ENCODE assay signal across 1 cellular context in genomic region chr7:131107343-131108211, GRCh38.
TF ChIP-seq lines count a peak whose summit lies in the region.

No MANE protein-coding gene starts in this region.

TF ChIP-seq in K562, 482 proteins besides CTCF, POLR2A, EP300 and RAD21 (continued from another document and continues in another):
- peak; percentile 59; the same call in 1 of the 2 replicates for TF ChIP-seq ZBTB40 (IDR thresholded peaks at IDR 0.05)
- TF ChIP-seq ZBTB40 (CRISPR knock-in tag; IDR thresholded peaks at IDR 0.05): no peak
- no peak for TF ChIP-seq NFYB (IDR thresholded peaks at IDR 0.05; ENCODE audit: extremely low read depth, insufficient read length)
- TF ChIP-seq, protein P1, sequence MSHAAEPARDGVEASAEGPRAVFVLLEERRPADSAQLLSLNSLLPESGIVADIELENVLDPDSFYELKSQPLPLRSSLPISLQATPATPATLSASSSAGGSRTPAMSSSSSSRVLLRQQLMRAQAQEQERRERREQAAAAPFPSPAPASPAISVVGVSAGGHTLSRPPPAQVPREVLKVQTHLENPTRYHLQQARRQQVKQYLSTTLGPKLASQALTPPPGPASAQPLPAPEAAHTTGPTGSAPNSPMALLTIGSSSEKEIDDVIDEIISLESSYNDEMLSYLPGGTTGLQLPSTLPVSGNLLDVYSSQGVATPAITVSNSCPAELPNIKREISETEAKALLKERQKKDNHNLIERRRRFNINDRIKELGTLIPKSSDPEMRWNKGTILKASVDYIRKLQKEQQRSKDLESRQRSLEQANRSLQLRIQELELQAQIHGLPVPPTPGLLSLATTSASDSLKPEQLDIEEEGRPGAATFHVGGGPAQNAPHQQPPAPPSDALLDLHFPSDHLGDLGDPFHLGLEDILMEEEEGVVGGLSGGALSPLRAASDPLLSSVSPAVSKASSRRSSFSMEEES (CRISPR knock-in tag; IDR thresholded peaks at IDR 0.05): peak; percentile 97
- TF ChIP-seq ATF6 (CRISPR knock-in tag; IDR thresholded peaks at IDR 0.05): peak; percentile 91; the same call in 1 of the 2 replicates
- peak; percentile 61; the same call in 1 of the 2 replicates for TF ChIP-seq TARDBP (IDR thresholded peaks at IDR 0.05)
- no peak for TF ChIP-seq PTBP1 (IDR thresholded peaks at IDR 0.05; ENCODE audit: low read depth, low read length)
- peak; percentile 41; the same call in 1 of the 2 replicates for TF ChIP-seq GABPA (tag; conservative IDR thresholded peaks at IDR 0.05; ENCODE audit: low read depth)
- TF ChIP-seq FOXP1 (CRISPR knock-in tag; IDR thresholded peaks at IDR 0.05): peak; percentile 62; the same call in 1 of the 2 replicates
- peak; percentile 37; the same call in 1 of the 2 replicates for TF ChIP-seq FOXK1 (CRISPR knock-in tag; IDR thresholded peaks at IDR 0.05; ENCODE audit: borderline replicate concordance)
- TF ChIP-seq ZNF165 (CRISPR knock-in tag; IDR thresholded peaks at IDR 0.05; ENCODE audit: borderline replicate concordance): 0 out of 2 replicates have a peak, but pooled peaks have one; percentile 10
- TF ChIP-seq, protein P2, sequence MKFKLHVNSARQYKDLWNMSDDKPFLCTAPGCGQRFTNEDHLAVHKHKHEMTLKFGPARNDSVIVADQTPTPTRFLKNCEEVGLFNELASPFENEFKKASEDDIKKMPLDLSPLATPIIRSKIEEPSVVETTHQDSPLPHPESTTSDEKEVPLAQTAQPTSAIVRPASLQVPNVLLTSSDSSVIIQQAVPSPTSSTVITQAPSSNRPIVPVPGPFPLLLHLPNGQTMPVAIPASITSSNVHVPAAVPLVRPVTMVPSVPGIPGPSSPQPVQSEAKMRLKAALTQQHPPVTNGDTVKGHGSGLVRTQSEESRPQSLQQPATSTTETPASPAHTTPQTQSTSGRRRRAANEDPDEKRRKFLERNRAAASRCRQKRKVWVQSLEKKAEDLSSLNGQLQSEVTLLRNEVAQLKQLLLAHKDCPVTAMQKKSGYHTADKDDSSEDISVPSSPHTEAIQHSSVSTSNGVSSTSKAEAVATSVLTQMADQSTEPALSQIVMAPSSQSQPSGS (CRISPR knock-in tag; IDR thresholded peaks at IDR 0.05): no peak
- TF ChIP-seq ZNF444 (CRISPR knock-in tag; IDR thresholded peaks at IDR 0.05): no peak
- no peak for TF ChIP-seq HSF4 (CRISPR knock-in tag; IDR thresholded peaks at IDR 0.05; ENCODE audit: borderline replicate concordance)
- TF ChIP-seq, protein P3, sequence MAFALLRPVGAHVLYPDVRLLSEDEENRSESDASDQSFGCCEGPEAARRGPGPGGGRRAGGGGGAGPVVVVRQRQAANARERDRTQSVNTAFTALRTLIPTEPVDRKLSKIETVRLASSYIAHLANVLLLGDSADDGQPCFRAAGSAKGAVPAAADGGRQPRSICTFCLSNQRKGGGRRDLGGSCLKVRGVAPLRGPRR (CRISPR knock-in tag; IDR thresholded peaks at IDR 0.05): no peak
- 0 out of 4 replicates have a peak, but pooled peaks of 1 of the 2 experiments have one; percentile 46 for TF ChIP-seq TEAD1 (CRISPR knock-in tag; IDR thresholded peaks at IDR 0.05)
- no peak for TF ChIP-seq COPS2 (conservative IDR thresholded peaks at IDR 0.05)
- no peak for TF ChIP-seq DIDO1 (tag; IDR thresholded peaks at IDR 0.05; ENCODE audit: low read depth)
- TF ChIP-seq, protein P4, sequence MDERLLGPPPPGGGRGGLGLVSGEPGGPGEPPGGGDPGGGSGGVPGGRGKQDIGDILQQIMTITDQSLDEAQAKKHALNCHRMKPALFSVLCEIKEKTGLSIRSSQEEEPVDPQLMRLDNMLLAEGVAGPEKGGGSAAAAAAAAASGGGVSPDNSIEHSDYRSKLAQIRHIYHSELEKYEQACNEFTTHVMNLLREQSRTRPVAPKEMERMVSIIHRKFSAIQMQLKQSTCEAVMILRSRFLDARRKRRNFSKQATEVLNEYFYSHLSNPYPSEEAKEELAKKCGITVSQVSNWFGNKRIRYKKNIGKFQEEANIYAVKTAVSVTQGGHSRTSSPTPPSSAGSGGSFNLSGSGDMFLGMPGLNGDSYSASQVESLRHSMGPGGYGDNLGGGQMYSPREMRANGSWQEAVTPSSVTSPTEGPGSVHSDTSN (CRISPR knock-in tag; IDR thresholded peaks at IDR 0.05; ENCODE audit: low read depth): no peak
- TF ChIP-seq, protein P4 (tag; conservative IDR thresholded peaks at IDR 0.05; ENCODE audit: low read depth): no peak
- TF ChIP-seq RHOXF2B (CRISPR knock-in tag; conservative IDR thresholded peaks at IDR 0.05): no peak
- TF ChIP-seq, protein P5, sequence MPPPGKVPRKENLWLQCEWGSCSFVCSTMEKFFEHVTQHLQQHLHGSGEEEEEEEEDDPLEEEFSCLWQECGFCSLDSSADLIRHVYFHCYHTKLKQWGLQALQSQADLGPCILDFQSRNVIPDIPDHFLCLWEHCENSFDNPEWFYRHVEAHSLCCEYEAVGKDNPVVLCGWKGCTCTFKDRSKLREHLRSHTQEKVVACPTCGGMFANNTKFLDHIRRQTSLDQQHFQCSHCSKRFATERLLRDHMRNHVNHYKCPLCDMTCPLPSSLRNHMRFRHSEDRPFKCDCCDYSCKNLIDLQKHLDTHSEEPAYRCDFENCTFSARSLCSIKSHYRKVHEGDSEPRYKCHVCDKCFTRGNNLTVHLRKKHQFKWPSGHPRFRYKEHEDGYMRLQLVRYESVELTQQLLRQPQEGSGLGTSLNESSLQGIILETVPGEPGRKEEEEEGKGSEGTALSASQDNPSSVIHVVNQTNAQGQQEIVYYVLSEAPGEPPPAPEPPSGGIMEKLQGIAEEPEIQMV (tag; conservative IDR thresholded peaks at IDR 0.05; ENCODE audit: low read depth): no peak
- TF ChIP-seq, protein P6, sequence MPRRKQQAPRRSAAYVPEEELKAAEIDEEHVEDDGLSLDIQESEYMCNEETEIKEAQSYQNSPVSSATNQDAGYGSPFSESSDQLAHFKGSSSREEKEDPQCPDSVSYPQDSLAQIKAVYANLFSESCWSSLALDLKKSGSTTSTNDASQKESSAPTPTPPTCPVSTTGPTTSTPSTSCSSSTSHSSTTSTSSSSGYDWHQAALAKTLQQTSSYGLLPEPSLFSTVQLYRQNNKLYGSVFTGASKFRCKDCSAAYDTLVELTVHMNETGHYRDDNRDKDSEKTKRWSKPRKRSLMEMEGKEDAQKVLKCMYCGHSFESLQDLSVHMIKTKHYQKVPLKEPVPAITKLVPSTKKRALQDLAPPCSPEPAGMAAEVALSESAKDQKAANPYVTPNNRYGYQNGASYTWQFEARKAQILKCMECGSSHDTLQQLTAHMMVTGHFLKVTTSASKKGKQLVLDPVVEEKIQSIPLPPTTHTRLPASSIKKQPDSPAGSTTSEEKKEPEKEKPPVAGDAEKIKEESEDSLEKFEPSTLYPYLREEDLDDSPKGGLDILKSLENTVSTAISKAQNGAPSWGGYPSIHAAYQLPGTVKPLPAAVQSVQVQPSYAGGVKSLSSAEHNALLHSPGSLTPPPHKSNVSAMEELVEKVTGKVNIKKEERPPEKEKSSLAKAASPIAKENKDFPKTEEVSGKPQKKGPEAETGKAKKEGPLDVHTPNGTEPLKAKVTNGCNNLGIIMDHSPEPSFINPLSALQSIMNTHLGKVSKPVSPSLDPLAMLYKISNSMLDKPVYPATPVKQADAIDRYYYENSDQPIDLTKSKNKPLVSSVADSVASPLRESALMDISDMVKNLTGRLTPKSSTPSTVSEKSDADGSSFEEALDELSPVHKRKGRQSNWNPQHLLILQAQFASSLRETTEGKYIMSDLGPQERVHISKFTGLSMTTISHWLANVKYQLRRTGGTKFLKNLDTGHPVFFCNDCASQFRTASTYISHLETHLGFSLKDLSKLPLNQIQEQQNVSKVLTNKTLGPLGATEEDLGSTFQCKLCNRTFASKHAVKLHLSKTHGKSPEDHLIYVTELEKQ (CRISPR knock-in tag; IDR thresholded peaks at IDR 0.05): no peak
- peak; percentile 43; the same call in 1 of the 2 replicates for TF ChIP-seq ZNF274 (IDR thresholded peaks at IDR 0.05; ENCODE audit: borderline replicate concordance, low read depth, low read length)
- no peak for TF ChIP-seq MIER1 (IDR thresholded peaks at IDR 0.05; ENCODE audit: low read depth)
- TF ChIP-seq RFX5 (IDR thresholded peaks at IDR 0.05; ENCODE audit: low read depth, low read length): no peak
- TF ChIP-seq HNRNPL (IDR thresholded peaks at IDR 0.05; ENCODE audit: low read depth, low read length): no peak
- TF ChIP-seq PHF8 (IDR thresholded peaks at IDR 0.05; ENCODE audit: borderline replicate concordance, low read length): peak; percentile 57; the same call in 1 of the 2 replicates
- no peak for TF ChIP-seq TAF7 (tag; IDR thresholded peaks at IDR 0.05)
- no peak for TF ChIP-seq U2AF1 (optimal IDR thresholded peaks at IDR 0.05; ENCODE audit: low read depth, low read length)
- TF ChIP-seq ZKSCAN3 (CRISPR knock-in tag; IDR thresholded peaks at IDR 0.05): no peak
- peak; percentile 69 for TF ChIP-seq MXD1 (CRISPR knock-in tag; IDR thresholded peaks at IDR 0.05; ENCODE audit: borderline replicate concordance, poor library complexity, severe bottlenecking)
- TF ChIP-seq ZNF431 (CRISPR knock-in tag; IDR thresholded peaks at IDR 0.05): peak; percentile 33; the same call in 1 of the 2 replicates
- TF ChIP-seq MYBL2 (IDR thresholded peaks at IDR 0.05; ENCODE audit: low read depth): no peak
- no peak for TF ChIP-seq MYBL2 (CRISPR knock-in tag; IDR thresholded peaks at IDR 0.05; ENCODE audit: borderline replicate concordance)
- no peak for TF ChIP-seq NR2F6 (CRISPR knock-in tag; IDR thresholded peaks at IDR 0.05)
